In genomic region chr1:87826639-87827345, GRCh38 we compare ENCODE assay signal across 9 cellular contexts.
A peak's percentile ranks its signal among the peaks of the same experiment; 100 is the strongest.
DNase-seq lines count a peak whose midpoint lies in the region; ATAC-seq and TF ChIP-seq lines count a peak whose summit lies in the region.
"Had no signal": no experiment of that assay in that cellular context is flagged by ENCODE, and none has a peak within 500 bp of the region (broad histone marks: within the 10 kb centered on the region; RNA-seq: fewer than 3 reads in every experiment).

No MANE protein-coding gene starts in this region.

- H3K18ac ChIP-seq in mesenchymal stem cell (ENCODE audit: low read depth in 1 of 2, low read length in 2 of 2), result no peak overlapping the region

- H2BK5ac ChIP-seq in mesenchymal stem cell (ENCODE audit: low read depth, low read length, poor library complexity, severe bottlenecking), result no peak overlapping the region

- no peaks in the 10 kb centered on the region for H3K36me3 ChIP-seq in mesenchymal stem cell (ENCODE audit: control insufficient read depth in 1 of 2, insufficient read depth in 2 of 2, low read depth in 1 of 2, low read length in 2 of 2)

- TF ChIP-seq CTCF in astrocyte of the spinal cord (IDR thresholded peaks at IDR 0.05; ENCODE audit: low read depth, low read length), result no peak

- in situ Hi-C loops in astrocyte of the spinal cord (cut with HindIII; ENCODE audit: low sequenced_read_pairs), result no loop called here

- ATAC-seq in GM21576 (IDR thresholded peaks at IDR 0.05; ENCODE audit: unreplicated experiment), result peak; percentile 96
- no peak for ATAC-seq in activated CD4-positive, CD25-positive, alpha-beta regulatory T cell treated with anti-CD3 and anti-CD28 coated beads, Interleukin-2, amount 50 U/mL, for 24 hours
- ATAC-seq: HCT116 had no signal

- no peak overlapping the region for H4K91ac ChIP-seq in mesenchymal stem cell (ENCODE audit: low read length)

- H3K14ac ChIP-seq in mesenchymal stem cell (ENCODE audit: low read length in 2 of 2), result no peak overlapping the region

- H3K27ac ChIP-seq in mesenchymal stem cell (ENCODE audit: low read length, poor library complexity, severe bottlenecking), result no peak overlapping the region

- no peak overlapping the region for H3K4me2 ChIP-seq in mesenchymal stem cell (ENCODE audit: low read length, poor library complexity, severe bottlenecking)

- H3K27me3 ChIP-seq in mesenchymal stem cell (ENCODE audit: control insufficient read depth in 1 of 2, insufficient read depth in 1 of 2, low read length in 2 of 2), result no peaks in the 10 kb centered on the region

- H3K4me3 ChIP-seq in astrocyte of the spinal cord (ENCODE audit: low read depth, low read length) (no peak overlapping the region), mesenchymal stem cell (ENCODE audit: insufficient read depth in 1 of 2, low read depth in 1 of 2, low read length in 2 of 2) (peak overlapping the region in 1 of 2 experiments; percentile 70)

- no peak overlapping the region for H2AFZ ChIP-seq in mesenchymal stem cell (ENCODE audit: low read depth, low read length)

- peak; percentile 61 for DNase-seq in GM03348 (ENCODE audit: low spot score)
- peak; percentile 60 for DNase-seq in HT1080 (ENCODE audit: low read depth)
- peak; percentile 57 for DNase-seq in astrocyte of the spinal cord (ENCODE audit: low read depth, low spot score)
- DNase-seq in mesenchymal stem cell, result peak; percentile 4
- no peak for DNase-seq in SW 1271 (lab: John Stamatoyannopoulos, UW)
- DNase-seq in central memory CD4-positive, alpha-beta T cell, result no peak

- no peak overlapping the region for H3K4ac ChIP-seq in mesenchymal stem cell (ENCODE audit: low read depth in 1 of 2, low read length in 2 of 2)

- no peak overlapping the region for H3K23ac ChIP-seq in mesenchymal stem cell (ENCODE audit: low read length in 2 of 2)

- no peak overlapping the region for H4K8ac ChIP-seq in mesenchymal stem cell (ENCODE audit: low read length)

- H2BK15ac ChIP-seq in mesenchymal stem cell (ENCODE audit: low read depth, poor library complexity, severe bottlenecking), result no peak overlapping the region

- H3K9me3 ChIP-seq in mesenchymal stem cell (ENCODE audit: control insufficient read depth, low read length), result no peaks in the 10 kb centered on the region

- no peak overlapping the region for H2BK120ac ChIP-seq in mesenchymal stem cell (ENCODE audit: low read depth, low read length)

- H3K9ac ChIP-seq in mesenchymal stem cell (ENCODE audit: low read length), result peak overlapping the region; percentile 66

- no peaks in the 10 kb centered on the region for H3K79me1 ChIP-seq in mesenchymal stem cell (replicated peaks; ENCODE audit: low read length, poor library complexity, severe bottlenecking)

- H3K4me1 ChIP-seq in mesenchymal stem cell (ENCODE audit: control insufficient read depth, insufficient read depth, low read depth, low read length), result no peaks in the 10 kb centered on the region

- no peak overlapping the region for H2BK12ac ChIP-seq in mesenchymal stem cell (ENCODE audit: low read length in 2 of 2)

- WGBS in mesenchymal stem cell, result 93% methylated on average over 5 of the region's 7 CpGs

- H2AK5ac ChIP-seq in mesenchymal stem cell (ENCODE audit: low read length, severe bottlenecking), result no peak overlapping the region

Comparison
In these comparisons a context has a peak if more than half of its experiments do, and no peak if none do; other contexts are left out.
1. DNase-seq: peak in GM03348 (single experiment), HT1080 (single experiment), astrocyte of the spinal cord (single experiment) and mesenchymal stem cell (single experiment); none in SW 1271 (0 of 2) and central memory CD4-positive, alpha-beta T cell (single experiment).